9 cellular contexts compared by ENCODE assay signal in genomic region chr1:150256193-150256548, GRCh38. TPM values are rescaled to one million over a fixed set of nuclear protein-coding genes. Genes with fewer than 3 reads are reported as not detected.
DNase-seq lines count a peak whose midpoint lies in the region; ATAC-seq, FAIRE-seq and TF ChIP-seq lines count a peak whose summit lies in the region.
"Had no signal": no experiment of that assay in that cellular context is flagged by ENCODE, and none has a peak within 500 bp of the region (broad histone marks: within the 10 kb centered on the region; RNA-seq: fewer than 3 reads in every experiment).

No MANE protein-coding gene starts in this region.

- ATAC-seq in K562 = no peak
- peak in 1 of 2 donors; percentile 9 for ATAC-seq in naive thymus-derived CD8-positive, alpha-beta T cell
- no peak for ATAC-seq in GM19328 (IDR thresholded peaks at IDR 0.05; ENCODE audit: unreplicated experiment)

- intact Hi-C loops in K562 (cut with micrococcal nuclease) = loop anchor here (5.0 to 10.0 kb wide), 4 partner anchors 66 to 741 kb away; partner anchors contain the start of genes ADAMTSL4 and PRPF3

- peaks cover 37% of the 10 kb centered on the region for H3K4me1 Mint-ChIP-seq in HFFc6 (ENCODE audit: low read depth)
- peaks cover 10 to 24% (median 17%) of the 10 kb centered on the region in 4 donors for H3K4me1 Mint-ChIP-seq in naive thymus-derived CD8-positive, alpha-beta T cell

- H3K79me2 ChIP-seq in ACC112 (ENCODE audit: control insufficient read depth, insufficient read depth, low read length, unreplicated experiment) = no peaks in the 10 kb centered on the region
- no peaks in the 10 kb centered on the region for H3K79me2 ChIP-seq in K562 (ENCODE audit: control insufficient read depth, insufficient read depth, low read length)

- no peak overlapping the region for H3K4me2 ChIP-seq in K562 (ENCODE audit: insufficient read depth, low read length)

- H3K27ac ChIP-seq in ACC112 (ENCODE audit: low read depth, low read length) (no peak overlapping the region), K562 (ENCODE audit: extremely low read depth, low read depth, low read length) (no peak overlapping the region)

- H2AFZ ChIP-seq in ACC112 (ENCODE audit: low read length, unreplicated experiment) (peak overlapping the region; percentile 17), K562 (ENCODE audit: low read depth, low read length) (no peak overlapping the region)

- FAIRE-seq in K562 (lab: Jason Lieb, UNC) = no peak
- FAIRE-seq: pancreas had no signal

- H3K9me3 ChIP-seq in K562 (replicated peaks; ENCODE audit: control insufficient read depth, insufficient read depth, low read depth, low read length) = no peaks in the 10 kb centered on the region
- H3K9me3 ChIP-seq: pancreas had no signal

- no peaks in the 10 kb centered on the region for H3K36me3 ChIP-seq in ACC112 (ENCODE audit: insufficient read depth, low read length)
- H3K36me3 ChIP-seq in K562 (ENCODE audit: control insufficient read depth, insufficient read depth, low read length) = no peaks in the 10 kb centered on the region
- H3K36me3 ChIP-seq: pancreas had no signal

- peaks cover 7% of the 10 kb centered on the region; the same call in 1 of the 2 replicates for H3K27me3 ChIP-seq in ACC112 (ENCODE audit: insufficient read depth, low read length)
- peaks cover 0 to 4% of the 10 kb centered on the region in 2 experiments; a peak in 1 of 5 replicates for H3K27me3 ChIP-seq in K562 (ENCODE audit: control insufficient read depth in 2 of 2, insufficient read depth in 2 of 2, low read length in 2 of 2)
- H3K27me3 ChIP-seq: pancreas had no signal

- TF ChIP-seq CTCF in HFFc6 (IDR thresholded peaks at IDR 0.05) = peak; percentile 33
- no peak for TF ChIP-seq CTCF in K562 (IDR thresholded peaks at IDR 0.05 in 2 of 3, conservative IDR thresholded peaks at IDR 0.05 in 1 of 3; ENCODE audit: insufficient read depth in 2 of 3, low read depth in 1 of 3, low read length in 3 of 3)

- POLR2A ChIA-PET in K562 (lab: Yijun Ruan, JAX) = interaction anchor here (0.7 to 1.9 kb wide), 12 partner anchors 10 to 752 kb away, joined by 3 to 5 read pairs (median 3); partner anchors contain the start of genes APH1A, C1orf54 and PRUNE1
- POLR2A ChIA-PET in naive thymus-derived CD8-positive, alpha-beta T cell (lab: Charles Lee) = interaction anchor here (0.6 to 2.6 kb wide), 7 partner anchors 10 to 25 kb away, joined by 3 to 11 read pairs (median 4); partner anchors contain the start of gene APH1A

- in situ Hi-C loops in K562 (cut with MboI) = loop anchor here (5.0 kb wide), 1 partner anchor 741 kb away; no protein-coding TSS in a partner anchor

- peak overlapping the region; percentile 79 for H3K4me3 Mint-ChIP-seq in HFFc6
- peak overlapping the region; percentile 16 to 88 (median 76) for H3K4me3 Mint-ChIP-seq in naive thymus-derived CD8-positive, alpha-beta T cell

- no peaks in the 10 kb centered on the region for H3K36me3 Mint-ChIP-seq in HFFc6 (ENCODE audit: low read depth)
- H3K36me3 Mint-ChIP-seq in naive thymus-derived CD8-positive, alpha-beta T cell = no peaks in the 10 kb centered on the region

- no peak for TF ChIP-seq EP300 in K562 (IDR thresholded peaks at IDR 0.05; ENCODE audit: low read length)

- no peak overlapping the region for H3K9ac ChIP-seq in K562 (ENCODE audit: insufficient read depth in 1 of 2, low read depth in 2 of 2, low read length in 2 of 2)

- DNase-seq in HFFc6 = peak; percentile 8
- DNase-seq in K562 (ENCODE audit: extremely low read depth in 1 of 4, low spot score in 3 of 4) = no peak
- no peak for DNase-seq in naive thymus-derived CD8-positive, alpha-beta T cell
- DNase-seq in cortex of kidney (lab: John Stamatoyannopoulos, UW) = no peak
- no peak for DNase-seq in CD1c-positive myeloid dendritic cell (ENCODE audit: extremely low spot score)
- no peak for DNase-seq in NCI-H524 (lab: John Stamatoyannopoulos, UW)

- CTCF ChIA-PET in K562 (lab: Yijun Ruan, JAX; ENCODE audit: low intra/inter-chr PET ratio) = interaction anchor here (0.6 to 2.6 kb wide), 11 partner anchors 24 to 750 kb away, joined by 3 to 43 read pairs (median 4); partner anchors contain the start of genes CIART, FALEC and MINDY1

- 0% methylated on average over 1 of the region's 1 CpG for WGBS in K562 (ENCODE audit: insufficient coverage, low coverage, missing lambda C conversion rate)

- H3K9me3 Mint-ChIP-seq in HFFc6 = no peaks in the 10 kb centered on the region
- H3K9me3 Mint-ChIP-seq in naive thymus-derived CD8-positive, alpha-beta T cell = no peaks in the 10 kb centered on the region

- H3K4me1 ChIP-seq in ACC112 (ENCODE audit: control insufficient read depth, insufficient read depth, low read length, unreplicated experiment) (peaks cover 8% of the 10 kb centered on the region), K562 (replicated peaks in 1 of 2; ENCODE audit: control insufficient read depth in 2 of 2, insufficient read depth in 2 of 2, low read length in 2 of 2) (peaks cover 23 to 26% of the 10 kb centered on the region in 2 experiments)

- H3K27ac Mint-ChIP-seq in HFFc6 = peak overlapping the region; percentile 78
- H3K27ac Mint-ChIP-seq in naive thymus-derived CD8-positive, alpha-beta T cell = peak overlapping the region in 2 of 10 donors; percentile 19 to 26

- H3K4me3 ChIP-seq in ACC112 (ENCODE audit: low read depth, low read length) (peak overlapping the region; percentile 8; the same call in 1 of the 2 replicates), K562 (no peak overlapping the region)

- no peaks in the 10 kb centered on the region for H3K9me1 ChIP-seq in K562 (ENCODE audit: control insufficient read depth, insufficient read depth, low read length)

- H4K20me1 ChIP-seq in K562 (replicated peaks; ENCODE audit: control insufficient read depth, insufficient read depth, low read length) = no peaks in the 10 kb centered on the region

- peaks cover 21% of the 10 kb centered on the region for H3K27me3 Mint-ChIP-seq in HFFc6 (ENCODE audit: insufficient read depth)
- peaks cover 7 to 35% (median 33%) of the 10 kb centered on the region in 5 donors for H3K27me3 Mint-ChIP-seq in naive thymus-derived CD8-positive, alpha-beta T cell

- no peak for TF ChIP-seq POLR2A in K562 (conservative IDR thresholded peaks at IDR 0.05)

- no peak for TF ChIP-seq RAD21 in K562 (CRISPR knock-in tag; conservative IDR thresholded peaks at IDR 0.05 in 1 of 2, IDR thresholded peaks at IDR 0.05 in 1 of 2)

- BruUV-seq in K562 (replicated peaks; lab: Mats Ljungman, UMichigan) = no TSS peak

RNA-seq across cellular contexts. Expression of gene CA14, which starts 1.4 kb away (rescaled TPM):
- not detected for total RNA-seq in HFFc6 (2021; fragmentation: NEBNext Ultra II Directional; extraction: Animal tissue kit (Norgen Biotek cat#: 25700))
- total RNA-seq in K562 (2011; cell fraction: chromatin; rRNA removed; ENCODE audit: low replicate concordance) = 0.60 TPM in 1 of 2 replicates, not detected in the other
- total RNA-seq in K562 (2011; cell fraction: nucleolus; rRNA removed) = 0.39 and 0.50 TPM in 2 replicates
- 0.53 TPM in 1 of 2 replicates, not detected in the other for total RNA-seq in K562 (2011; cell fraction: nucleoplasm; rRNA removed)
- total RNA-seq in K562 (2014; rRNA removed) (not detected in 2 replicates), K562 (2014; rRNA removed; fragmentation: Illumina TruSeq; extraction: Trizol) (0.15 and 0.16 TPM in 2 replicates), K562 (2015; rRNA removed; fragmentation: Illumina TruSeq; extraction: Trizol) (0.33 and 0.41 TPM in 2 replicates), K562 (2021) (0.22 and 0.36 TPM in 2 replicates)
- polyA plus RNA-seq in K562 (2011; rRNA removed) (0.13 and 0.24 TPM in 2 replicates), K562 (2014; fragmentation: Illumina TruSeq; extraction: Trizol) (0.15 and 0.16 TPM in 2 replicates), K562 (2014; fragmentation: Nextera tagmentation; extraction: Ambion mirVana) (under 1 TPM; 0.30 to 0.46 TPM), K562 (2014; rRNA removed) (0.12 and 0.57 TPM in 2 replicates)
- 0.13 and 0.24 TPM in 2 replicates for polyA plus RNA-seq in K562 (2011; cell fraction: cytosol; rRNA removed)
- polyA plus RNA-seq in K562 (2011; cell fraction: nucleus; rRNA removed) = 0.24 and 0.25 TPM in 2 replicates
- polyA plus RNA-seq in K562 (2012) = 0.51 and 0.69 TPM in 2 replicates
- 0.12 and 0.25 TPM in 2 replicates for polyA minus RNA-seq in K562 (2011; rRNA and poly(A)+ RNA removed)
- not detected in 2 replicates for polyA minus RNA-seq in K562 (2011; cell fraction: cytosol; rRNA and poly(A)+ RNA removed)
- not detected in 2 replicates for polyA minus RNA-seq in K562 (2011; cell fraction: nucleus; rRNA and poly(A)+ RNA removed)
- total RNA-seq in naive thymus-derived CD8-positive, alpha-beta T cell = not detected
- polyA plus RNA-seq in naive thymus-derived CD8-positive, alpha-beta T cell = 1 to 10 TPM in 1 of 3 donors, under 1 TPM in 2; 0.20 to 1.0 (median 0.37) TPM

RNA-seq across cellular contexts. Expression of gene APH1A, which starts 12.6 kb away (rescaled TPM):
- total RNA-seq in HFFc6 (2021; fragmentation: NEBNext Ultra II Directional; extraction: Animal tissue kit (Norgen Biotek cat#: 25700)) = 100 to 1,000 TPM; 104 to 119 (median 107) TPM
- 115 and 218 TPM in 2 replicates for total RNA-seq in K562 (2011; cell fraction: chromatin; rRNA removed; ENCODE audit: low replicate concordance)
- 215 and 226 TPM in 2 replicates for total RNA-seq in K562 (2011; cell fraction: nucleolus; rRNA removed)
- 182 and 231 TPM in 2 replicates for total RNA-seq in K562 (2011; cell fraction: nucleoplasm; rRNA removed)
- total RNA-seq in K562 (2014; rRNA removed) = 48.8 and 59.0 TPM in 2 replicates
- 70.6 and 74.0 TPM in 2 replicates for total RNA-seq in K562 (2014; rRNA removed; fragmentation: Illumina TruSeq; extraction: Trizol)
- 77.0 and 79.1 TPM in 2 replicates for total RNA-seq in K562 (2015; rRNA removed; fragmentation: Illumina TruSeq; extraction: Trizol)
- 97.3 and 98.6 TPM in 2 replicates for total RNA-seq in K562 (2021)
- 111 and 123 TPM in 2 replicates for polyA plus RNA-seq in K562 (2011; rRNA removed)
- 167 and 205 TPM in 2 replicates for polyA plus RNA-seq in K562 (2011; cell fraction: cytosol; rRNA removed)
- 121 and 152 TPM in 2 replicates for polyA plus RNA-seq in K562 (2011; cell fraction: nucleus; rRNA removed)
- polyA plus RNA-seq in K562 (2012) = 80.8 and 88.2 TPM in 2 replicates
- 84.5 and 93.5 TPM in 2 replicates for polyA plus RNA-seq in K562 (2014; fragmentation: Illumina TruSeq; extraction: Trizol)
- 1 to 10 TPM; 5.6 to 6.0 TPM for polyA plus RNA-seq in K562 (2014; fragmentation: Nextera tagmentation; extraction: Ambion mirVana)
- 86.8 and 89.4 TPM in 2 replicates for polyA plus RNA-seq in K562 (2014; rRNA removed)
- polyA minus RNA-seq in K562 (2011; rRNA and poly(A)+ RNA removed) = 96.8 and 108 TPM in 2 replicates
- 39.9 and 46.7 TPM in 2 replicates for polyA minus RNA-seq in K562 (2011; cell fraction: cytosol; rRNA and poly(A)+ RNA removed)
- polyA minus RNA-seq in K562 (2011; cell fraction: nucleus; rRNA and poly(A)+ RNA removed) = 49.7 and 72.8 TPM in 2 replicates
- 100 to 1,000 TPM; 142 to 143 TPM for total RNA-seq in naive thymus-derived CD8-positive, alpha-beta T cell
- polyA plus RNA-seq in naive thymus-derived CD8-positive, alpha-beta T cell = 10 to 100 TPM; 58.2 to 84.8 (median 67.1) TPM

RNA-seq across cellular contexts. Expression of gene C1orf54, which starts 16.4 kb away (rescaled TPM):
- 1 to 10 TPM; 2.3 to 8.0 (median 5.9) TPM for total RNA-seq in HFFc6 (2021; fragmentation: NEBNext Ultra II Directional; extraction: Animal tissue kit (Norgen Biotek cat#: 25700))
- 0.81 and 0.97 TPM in 2 replicates for total RNA-seq in K562 (2011; cell fraction: chromatin; rRNA removed; ENCODE audit: low replicate concordance)
- total RNA-seq in K562 (2011; cell fraction: nucleolus; rRNA removed) = 0.50 TPM in 1 of 2 replicates, not detected in the other
- 0.29 TPM in 1 of 2 replicates, not detected in the other for total RNA-seq in K562 (2011; cell fraction: nucleoplasm; rRNA removed)
- total RNA-seq in K562 (2014; rRNA removed) (not detected in 2 replicates), K562 (2014; rRNA removed; fragmentation: Illumina TruSeq; extraction: Trizol) (0.65 and 1.1 TPM in 2 replicates), K562 (2015; rRNA removed; fragmentation: Illumina TruSeq; extraction: Trizol) (1.1 and 2.2 TPM in 2 replicates), K562 (2021) (0.20 and 1.00 TPM in 2 replicates)
- polyA plus RNA-seq in K562 (2011; rRNA removed) (1.2 and 3.4 TPM in 2 replicates), K562 (2014; fragmentation: Illumina TruSeq; extraction: Trizol) (1.0 and 1.2 TPM in 2 replicates), K562 (2014; fragmentation: Nextera tagmentation; extraction: Ambion mirVana) (1 to 10 TPM; 2.0 to 2.5 TPM), K562 (2014; rRNA removed) (0.33 and 1.1 TPM in 2 replicates)
- 0.48 and 2.8 TPM in 2 replicates for polyA plus RNA-seq in K562 (2011; cell fraction: cytosol; rRNA removed)
- 0.47 and 1.8 TPM in 2 replicates for polyA plus RNA-seq in K562 (2011; cell fraction: nucleus; rRNA removed)
- 2.7 and 2.8 TPM in 2 replicates for polyA plus RNA-seq in K562 (2012)
- 0.30 TPM in 1 of 2 replicates, not detected in the other for polyA minus RNA-seq in K562 (2011; rRNA and poly(A)+ RNA removed)
- 1.0 TPM in 1 of 2 replicates, not detected in the other for polyA minus RNA-seq in K562 (2011; cell fraction: cytosol; rRNA and poly(A)+ RNA removed)
- 0.67 TPM in 1 of 2 replicates, not detected in the other for polyA minus RNA-seq in K562 (2011; cell fraction: nucleus; rRNA and poly(A)+ RNA removed)
- total RNA-seq in naive thymus-derived CD8-positive, alpha-beta T cell = 1 to 10 TPM; 4.8 to 5.0 TPM
- polyA plus RNA-seq in naive thymus-derived CD8-positive, alpha-beta T cell = 1 to 10 TPM; 1.8 to 4.7 (median 3.9) TPM

RNA-seq across cellular contexts. Expression of gene ANP32E, which starts 20.3 kb away (rescaled TPM):
- total RNA-seq in HFFc6 (2021; fragmentation: NEBNext Ultra II Directional; extraction: Animal tissue kit (Norgen Biotek cat#: 25700)) = 10 to 100 TPM; 33.9 to 67.3 (median 62.4) TPM
- 8.8 and 23.9 TPM in 2 replicates for total RNA-seq in K562 (2011; cell fraction: chromatin; rRNA removed; ENCODE audit: low replicate concordance)
- total RNA-seq in K562 (2011; cell fraction: nucleolus; rRNA removed) = 7.3 and 8.2 TPM in 2 replicates
- total RNA-seq in K562 (2011; cell fraction: nucleoplasm; rRNA removed) = 20.2 and 29.5 TPM in 2 replicates
- 62.5 and 67.0 TPM in 2 replicates for total RNA-seq in K562 (2014; rRNA removed)
- total RNA-seq in K562 (2014; rRNA removed; fragmentation: Illumina TruSeq; extraction: Trizol) = 105 and 135 TPM in 2 replicates
- total RNA-seq in K562 (2015; rRNA removed; fragmentation: Illumina TruSeq; extraction: Trizol) = 89.4 and 93.3 TPM in 2 replicates
- total RNA-seq in K562 (2021) = 67.8 and 92.4 TPM in 2 replicates
- polyA plus RNA-seq in K562 (2011; rRNA removed) = 34.3 and 60.4 TPM in 2 replicates
- polyA plus RNA-seq in K562 (2011; cell fraction: cytosol; rRNA removed) = 4.0 and 15.1 TPM in 2 replicates
- 6.3 and 9.6 TPM in 2 replicates for polyA plus RNA-seq in K562 (2011; cell fraction: nucleus; rRNA removed)
- polyA plus RNA-seq in K562 (2012) = 56.3 and 162 TPM in 2 replicates
- 110 and 124 TPM in 2 replicates for polyA plus RNA-seq in K562 (2014; fragmentation: Illumina TruSeq; extraction: Trizol)
- polyA plus RNA-seq in K562 (2014; fragmentation: Nextera tagmentation; extraction: Ambion mirVana) = 100 to 1,000 TPM; 133 to 197 TPM
- polyA plus RNA-seq in K562 (2014; rRNA removed) = 99.8 and 104 TPM in 2 replicates
- polyA minus RNA-seq in K562 (2011; rRNA and poly(A)+ RNA removed) = 45.2 and 52.2 TPM in 2 replicates
- polyA minus RNA-seq in K562 (2011; cell fraction: cytosol; rRNA and poly(A)+ RNA removed) = 22.0 and 28.1 TPM in 2 replicates
- polyA minus RNA-seq in K562 (2011; cell fraction: nucleus; rRNA and poly(A)+ RNA removed) = 7.4 and 10.8 TPM in 2 replicates
- total RNA-seq in naive thymus-derived CD8-positive, alpha-beta T cell = 10 to 100 TPM; 44.8 to 51.3 TPM
- 10 to 100 TPM; 47.5 to 51.0 (median 50.3) TPM for polyA plus RNA-seq in naive thymus-derived CD8-positive, alpha-beta T cell

RNA-seq across cellular contexts. Expression of gene CIART, which starts 26.2 kb away (rescaled TPM):
- 1 to 10 TPM; 5.6 to 9.8 (median 8.0) TPM for total RNA-seq in HFFc6 (2021; fragmentation: NEBNext Ultra II Directional; extraction: Animal tissue kit (Norgen Biotek cat#: 25700))
- 0.67 and 1.3 TPM in 2 replicates for total RNA-seq in K562 (2011; cell fraction: chromatin; rRNA removed; ENCODE audit: low replicate concordance)
- 0.67 TPM in 1 of 2 replicates, not detected in the other for total RNA-seq in K562 (2011; cell fraction: nucleolus; rRNA removed)
- total RNA-seq in K562 (2011; cell fraction: nucleoplasm; rRNA removed) = 0.29 and 1.5 TPM in 2 replicates
- total RNA-seq in K562 (2014; rRNA removed) = 0.41 TPM in 1 of 2 replicates, not detected in the other
- 0.15 TPM in 1 of 2 replicates, not detected in the other for total RNA-seq in K562 (2014; rRNA removed; fragmentation: Illumina TruSeq; extraction: Trizol)
- total RNA-seq in K562 (2015; rRNA removed; fragmentation: Illumina TruSeq; extraction: Trizol) = 0.22 TPM in 1 of 2 replicates, not detected in the other
- total RNA-seq in K562 (2021) = 0.35 TPM in 1 of 2 replicates, not detected in the other
- 0.30 TPM in 1 of 2 replicates, not detected in the other for polyA plus RNA-seq in K562 (2011; rRNA removed)
- polyA plus RNA-seq in K562 (2011; cell fraction: cytosol; rRNA removed) = 0.12 and 0.19 TPM in 2 replicates
- 1.1 and 1.3 TPM in 2 replicates for polyA plus RNA-seq in K562 (2011; cell fraction: nucleus; rRNA removed)
- 0.10 and 0.44 TPM in 2 replicates for polyA plus RNA-seq in K562 (2012)
- polyA plus RNA-seq in K562 (2014; fragmentation: Illumina TruSeq; extraction: Trizol) = 0.19 and 0.35 TPM in 2 replicates
- polyA plus RNA-seq in K562 (2014; fragmentation: Nextera tagmentation; extraction: Ambion mirVana) = under 1 TPM; 0.07 to 0.21 TPM
- polyA plus RNA-seq in K562 (2014; rRNA removed) = 0.19 and 1.1 TPM in 2 replicates
- polyA minus RNA-seq in K562 (2011; rRNA and poly(A)+ RNA removed) = not detected in 2 replicates
- not detected in 2 replicates for polyA minus RNA-seq in K562 (2011; cell fraction: cytosol; rRNA and poly(A)+ RNA removed)
- polyA minus RNA-seq in K562 (2011; cell fraction: nucleus; rRNA and poly(A)+ RNA removed) = not detected in 2 replicates
- 1 to 10 TPM; 1.0 to 1.6 TPM for total RNA-seq in naive thymus-derived CD8-positive, alpha-beta T cell
- 1 to 10 TPM in 1 of 3 donors, under 1 TPM in 2; 0.74 to 1.8 (median 0.74) TPM for polyA plus RNA-seq in naive thymus-derived CD8-positive, alpha-beta T cell
